Comparison of ENCODE assay signal across 4 cellular contexts in the genomic region with DNA sequence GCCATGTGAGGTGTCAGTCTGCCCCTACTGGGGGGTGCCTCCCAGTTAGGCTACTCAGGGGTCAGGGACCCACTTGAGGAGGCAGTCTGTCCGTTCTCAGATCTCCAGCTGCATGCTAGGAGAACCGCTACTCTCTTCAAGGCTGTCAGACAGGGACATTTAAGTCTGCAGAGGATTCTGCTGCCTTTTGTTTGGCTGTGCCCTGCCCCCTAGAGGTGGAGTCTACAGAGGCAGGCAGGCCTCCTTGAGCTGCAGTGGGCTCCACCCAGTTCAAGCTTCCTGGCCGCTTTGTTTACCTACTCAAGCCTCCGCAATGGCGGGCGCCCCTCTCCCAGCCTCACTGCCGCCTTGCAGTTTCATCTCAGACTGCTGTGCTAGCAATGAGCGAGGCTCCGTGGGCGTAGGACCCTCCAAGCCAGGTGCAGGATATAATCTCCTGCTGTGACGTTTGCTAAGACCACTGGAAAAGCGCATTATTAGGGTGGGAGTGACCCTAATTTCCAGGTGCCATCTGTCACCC. TPM values are rescaled to one million over a fixed set of nuclear protein-coding genes. Genes with fewer than 3 reads are reported as not detected.
"Had no signal": no experiment of that assay in that cellular context is flagged by ENCODE, and none has a peak within 500 bp of the region (broad histone marks: within the 10 kb centered on the region; RNA-seq: fewer than 3 reads in every experiment).

No MANE protein-coding gene starts in this region.

RNA-seq across cellular contexts. Expression of a gene that starts 21.9 kb away (rescaled TPM):
- total RNA-seq: fibroblast of lung; naive thymus-derived CD4-positive, alpha-beta T cell; pulmonary artery endothelial cell had no signal
- polyA plus RNA-seq: aorta; fibroblast of lung; naive thymus-derived CD4-positive, alpha-beta T cell had no signal
